15 cellular contexts compared by ENCODE assay signal in genomic region chr4:159608434-159608833, GRCh38.
DNase-seq lines count a peak whose midpoint lies in the region; ATAC-seq, FAIRE-seq and TF ChIP-seq lines count a peak whose summit lies in the region.
"Had no signal": no experiment of that assay in that cellular context is flagged by ENCODE, and none has a peak within 500 bp of the region (broad histone marks: within the 10 kb centered on the region; RNA-seq: fewer than 3 reads in every experiment).

No MANE protein-coding gene starts in this region.

- CTCF ChIA-PET in HepG2 (lab: Yijun Ruan, JAX; ENCODE audit: low intra/inter-chr PET ratio, low total read pairs), result no interaction called here

- 25% methylated on average over 4 of the region's 4 CpGs for WGBS in HepG2 (ENCODE audit: low lambda C conversion rate)
- 76% methylated on average over 4 of the region's 4 CpGs for WGBS in right lobe of liver (ENCODE audit: insufficient coverage, low coverage, low lambda C conversion rate, missing lambda C conversion rate)
- 92 to 93% methylated on average over 4 of the region's 4 CpGs for WGBS in thyroid gland, 2 donors

- DNase-seq in HepG2 (ENCODE audit: low spot score) (no peak), right lobe of liver (no peak), SK-N-MC (ENCODE audit: low read depth, low spot score) (peak; percentile 69), epithelial cell of proximal tubule (ENCODE audit: low read depth) (peak; percentile 36), thyroid gland (no peak)
- DNase-seq: activated gamma-delta T cell, mucosa of descending colon, NCI-H1930, SK-N-SH, stomach had no signal

- no peaks in the 10 kb centered on the region for H4K20me1 ChIP-seq in HepG2 (ENCODE audit: insufficient read depth, low read length)

- TF ChIP-seq POLR2A in HepG2 (IDR thresholded peaks at IDR 0.05; ENCODE audit: insufficient read depth in 1 of 2, low read depth in 2 of 2, low read length in 2 of 2) (no peak), right lobe of liver (IDR thresholded peaks at IDR 0.05) (no peak), thyroid gland (IDR thresholded peaks at IDR 0.05) (no peak)

- no peak for ATAC-seq in HepG2
- ATAC-seq in right lobe of liver, result no peak
- ATAC-seq in HG02571 (IDR thresholded peaks at IDR 0.05; ENCODE audit: unreplicated experiment), result no peak
- ATAC-seq in GM21381 (IDR thresholded peaks at IDR 0.05; ENCODE audit: unreplicated experiment), result no peak
- ATAC-seq in GM18909 (IDR thresholded peaks at IDR 0.05; ENCODE audit: poor library complexity, unreplicated experiment), result no peak
- ATAC-seq: mucosa of descending colon had no signal

- no TSS peak for BruUV-seq in HepG2 (replicated peaks; lab: Mats Ljungman, UMichigan)

- no peak for TF ChIP-seq RAD21 in HepG2 (CRISPR knock-in tag; IDR thresholded peaks at IDR 0.05)

- POLR2A ChIA-PET in HepG2 (lab: Yijun Ruan, JAX), result no interaction called here

- TF ChIP-seq EP300 in HepG2 (IDR thresholded peaks at IDR 0.05; ENCODE audit: low read depth in 2 of 2, low read length in 2 of 2) (no peak), HepG2 (CRISPR knock-in tag; IDR thresholded peaks at IDR 0.05; ENCODE audit: borderline replicate concordance) (no peak)

- H3K4me1 ChIP-seq in HepG2 (ENCODE audit: insufficient read depth, low read length), result no peaks in the 10 kb centered on the region
- no peaks in the 10 kb centered on the region for H3K4me1 ChIP-seq in right lobe of liver
- H3K4me1 ChIP-seq in thyroid gland, result no peaks in the 10 kb centered on the region
- H3K4me1 ChIP-seq: stomach had no signal

- H3K36me3 ChIP-seq in HepG2 (replicated peaks in 1 of 2; ENCODE audit: control insufficient read depth in 1 of 2, insufficient read depth in 2 of 2, low read length in 2 of 2), result no peaks in the 10 kb centered on the region
- H3K36me3 ChIP-seq in right lobe of liver, result no peaks in the 10 kb centered on the region
- peaks cover 24% of the 10 kb centered on the region for H3K36me3 ChIP-seq in SK-N-MC (ENCODE audit: insufficient read depth, low read length)
- no peaks in the 10 kb centered on the region for H3K36me3 ChIP-seq in thyroid gland
- H3K36me3 ChIP-seq: stomach had no signal

- H3K4me2 ChIP-seq in HepG2 (ENCODE audit: low read depth, low read length), result no peak overlapping the region
- H3K4me2 ChIP-seq: KMS-11, SK-N-SH, smooth muscle cell had no signal

- H3K27me3 ChIP-seq in HepG2 (ENCODE audit: control insufficient read depth in 1 of 2, insufficient read depth in 2 of 2, low read length in 2 of 2), result no peaks in the 10 kb centered on the region
- H3K27me3 ChIP-seq in right lobe of liver, result no peaks in the 10 kb centered on the region
- no peaks in the 10 kb centered on the region for H3K27me3 ChIP-seq in thyroid gland
- H3K27me3 ChIP-seq: stomach had no signal

- H3K27ac ChIP-seq in HepG2 (ENCODE audit: extremely low read length, insufficient read depth, low read length) (no peak overlapping the region), right lobe of liver (no peak overlapping the region), SK-N-MC (peak overlapping the region; percentile 78), thyroid gland (no peak overlapping the region)
- H3K27ac ChIP-seq: KMS-11, stomach had no signal

- intact Hi-C loops in HepG2 (cut with micrococcal nuclease; ENCODE audit: unreplicated experiment), result no loop called here
- intact Hi-C loops in right lobe of liver (cut with DNase I), result no loop called here
- intact Hi-C loops in thyroid gland (cut with DNase I), result no loop called here

- no peak overlapping the region for H3K9ac ChIP-seq in HepG2 (ENCODE audit: insufficient read depth, low read depth, low read length)
- no peak overlapping the region for H3K9ac ChIP-seq in SK-N-MC (ENCODE audit: insufficient read length)
- H3K9ac ChIP-seq: KMS-11, SK-N-SH had no signal

- no peak for FAIRE-seq in HepG2 (lab: Jason Lieb, UNC)

- H3K9me3 ChIP-seq in HepG2 (ENCODE audit: low read length), result no peaks in the 10 kb centered on the region
- H3K9me3 ChIP-seq in right lobe of liver, result no peaks in the 10 kb centered on the region
- H3K9me3 ChIP-seq in SK-N-MC (ENCODE audit: low read depth, low read length), result peaks cover 5% of the 10 kb centered on the region; the same call in 1 of the 2 replicates
- H3K9me3 ChIP-seq in thyroid gland, result no peaks in the 10 kb centered on the region
- H3K9me3 ChIP-seq: mucosa of descending colon, SK-N-SH had no signal

- peak; percentile 20; the same call in 1 of the 2 replicates for TF ChIP-seq CTCF in HepG2 (CRISPR knock-in tag; IDR thresholded peaks at IDR 0.05)
- no peak for TF ChIP-seq CTCF in right lobe of liver (IDR thresholded peaks at IDR 0.05)
- TF ChIP-seq CTCF in epithelial cell of proximal tubule (conservative IDR thresholded peaks at IDR 0.05; ENCODE audit: low read depth, low read length), result peak; percentile 46
- no peak for TF ChIP-seq CTCF in thyroid gland (IDR thresholded peaks at IDR 0.05)

- H2AFZ ChIP-seq in HepG2 (ENCODE audit: low read length), result no peak overlapping the region

- no peak overlapping the region for H3K4me3 ChIP-seq in HepG2 (replicated peaks in 1 of 3; ENCODE audit: insufficient read depth in 1 of 3, low read depth in 2 of 3, low read length in 3 of 3)
- H3K4me3 ChIP-seq in right lobe of liver, result no peak overlapping the region
- H3K4me3 ChIP-seq in SK-N-MC, result peak overlapping the region; percentile 29
- H3K4me3 ChIP-seq in epithelial cell of proximal tubule (ENCODE audit: low read depth, low read length), result no peak overlapping the region
- no peak overlapping the region for H3K4me3 ChIP-seq in thyroid gland (replicated peaks in 1 of 3)
- H3K4me3 ChIP-seq: mucosa of descending colon, smooth muscle cell, stomach had no signal

- in situ Hi-C loops in HepG2 (cut with HindIII; ENCODE audit: extremely low pct_ligation_motif_present, low pct_unique_long_range_greater_than_20kb), result no loop called here

- no peaks in the 10 kb centered on the region for H3K79me2 ChIP-seq in HepG2 (ENCODE audit: insufficient read depth, low read length)

TF ChIP-seq in HepG2, 621 proteins besides CTCF, POLR2A, EP300 and RAD21:
- peak; percentile 38; the same call in 1 of the 2 replicates for TF ChIP-seq CEBPB (IDR thresholded peaks at IDR 0.05; ENCODE audit: borderline replicate concordance, low read depth, low read length)
- TF ChIP-seq CEBPG (CRISPR knock-in tag; IDR thresholded peaks at IDR 0.05), result 0 out of 2 replicates have a peak, but pooled peaks have one; percentile 10
- no peak for TF ChIP-seq RCOR2 (CRISPR knock-in tag; IDR thresholded peaks at IDR 0.05)
- TF ChIP-seq WIZ (CRISPR knock-in tag; IDR thresholded peaks at IDR 0.05), result no peak
- TF ChIP-seq HNRNPK (IDR thresholded peaks at IDR 0.05; ENCODE audit: low read depth, low read length, poor library complexity, severe bottlenecking), result no peak

Comparison
In these comparisons a context has a peak if more than half of its experiments do, and no peak if none do; other contexts are left out.
1. CTCF ChIP-seq: peak in HepG2 (single experiment) and epithelial cell of proximal tubule (single experiment); none in right lobe of liver (0 of 4) and thyroid gland (0 of 6).
2. DNase-seq: peak in SK-N-MC (single experiment) and epithelial cell of proximal tubule (single experiment); none in HepG2 (single experiment), right lobe of liver (0 of 3) and thyroid gland (0 of 2).